ENCODE assay signal across 8 cellular contexts in genomic region chr9:127123239-127123935, GRCh38. TPM values are rescaled to one million over a fixed set of nuclear protein-coding genes. Genes with fewer than 3 reads are reported as not detected.
DNase-seq lines count a peak whose midpoint lies in the region; ATAC-seq, FAIRE-seq and TF ChIP-seq lines count a peak whose summit lies in the region.

No MANE protein-coding gene starts in this region.

- H2AFZ ChIP-seq in K562 (ENCODE audit: low read depth, low read length) (no peak overlapping the region), HepG2 (ENCODE audit: low read length) (no peak overlapping the region)

- POLR2A ChIA-PET in K562 (lab: Yijun Ruan, JAX) = interaction anchor here (0.6 to 1.1 kb wide), 5 partner anchors 9 to 239 kb away, joined by 3 to 5 read pairs (median 3); no protein-coding TSS in a partner anchor
- POLR2A ChIA-PET in HepG2 (lab: Yijun Ruan, JAX) = interaction anchor here (1.1 to 1.4 kb wide), 3 partner anchors 8 to 14 kb away, joined by 3 to 7 read pairs (median 5); no protein-coding TSS in a partner anchor
- POLR2A ChIA-PET in GM10248 (lab: Yijun Ruan, JAX) = no interaction called here

- no peak for FAIRE-seq in K562 (lab: Jason Lieb, UNC)
- FAIRE-seq in HepG2 (lab: Jason Lieb, UNC) = no peak

- CTCF ChIA-PET in K562 (lab: Yijun Ruan, JAX; ENCODE audit: low intra/inter-chr PET ratio) = no interaction called here
- CTCF ChIA-PET in HepG2 (lab: Yijun Ruan, JAX; ENCODE audit: low intra/inter-chr PET ratio, low total read pairs) = no interaction called here
- CTCF ChIA-PET in GM10248 (lab: Yijun Ruan, JAX) = interaction anchor here (0.9 to 1.8 kb wide), 8 partner anchors 11 to 74 kb away, joined by 3 to 5 read pairs (median 3); no protein-coding TSS in a partner anchor

- no peak overlapping the region for H3K9ac ChIP-seq in K562 (ENCODE audit: insufficient read depth in 1 of 2, low read depth in 2 of 2, low read length in 2 of 2)
- H3K9ac ChIP-seq in HepG2 (ENCODE audit: insufficient read depth, low read depth, low read length) = no peak overlapping the region
- H3K9ac ChIP-seq in subcutaneous abdominal adipose tissue (ENCODE audit: low read length in 5 of 5) = peak overlapping the region in 2 of 5 donors; percentile 26 to 71

- H3K4me3 ChIP-seq in K562 (no peak overlapping the region), HepG2 (replicated peaks in 1 of 3; ENCODE audit: insufficient read depth in 1 of 3, low read depth in 2 of 3, low read length in 3 of 3) (peak overlapping the region in 2 of 3 experiments; percentile 50 to 74; a peak in 3 of 6 replicates), subcutaneous abdominal adipose tissue (ENCODE audit: low read depth in 1 of 5, low read length in 5 of 5) (peak overlapping the region; percentile 45 to 99 (median 95))

- H3K79me2 ChIP-seq in K562 (ENCODE audit: control insufficient read depth, insufficient read depth, low read length) (no peaks in the 10 kb centered on the region), HepG2 (ENCODE audit: insufficient read depth, low read length) (no peaks in the 10 kb centered on the region)

- 3% methylated on average over 9 of the region's 9 CpGs for WGBS in K562 (ENCODE audit: insufficient coverage, low coverage, missing lambda C conversion rate)
- WGBS in HepG2 (ENCODE audit: low lambda C conversion rate) = 65% methylated on average over 8 of the region's 9 CpGs

- intact Hi-C loops in K562 (cut with micrococcal nuclease) (no loop called here), HepG2 (cut with micrococcal nuclease; ENCODE audit: unreplicated experiment) (no loop called here)

- H3K36me3 ChIP-seq in K562 (ENCODE audit: control insufficient read depth, insufficient read depth, low read length) = no peaks in the 10 kb centered on the region
- no peaks in the 10 kb centered on the region for H3K36me3 ChIP-seq in HepG2 (replicated peaks in 1 of 2; ENCODE audit: control insufficient read depth in 1 of 2, insufficient read depth in 2 of 2, low read length in 2 of 2)
- peaks cover 0 to 18% (median 14%) of the 10 kb centered on the region in 5 donors for H3K36me3 ChIP-seq in subcutaneous abdominal adipose tissue (ENCODE audit: control insufficient read depth in 5 of 5, insufficient read depth in 5 of 5, low read length in 5 of 5)

- no peak overlapping the region for H3K27ac Mint-ChIP-seq in stimulated activated effector memory CD8-positive, alpha-beta T cell treated with anti-CD3 and anti-CD28 coated beads, Interleukin-12 subunit alpha, Interleukin-12 subunit beta, amount 100 ng/mL, for 72 hours

- H3K4me1 ChIP-seq in K562 (replicated peaks in 1 of 2; ENCODE audit: control insufficient read depth in 2 of 2, insufficient read depth in 2 of 2, low read length in 2 of 2) (peaks cover 0 to 14% of the 10 kb centered on the region in 2 experiments; a peak in 2 of 5 replicates), HepG2 (ENCODE audit: insufficient read depth, low read length) (peaks cover 25% of the 10 kb centered on the region), subcutaneous abdominal adipose tissue (ENCODE audit: control insufficient read depth in 5 of 5, insufficient read depth in 5 of 5, low read length in 5 of 5) (peaks cover 11 to 58% (median 44%) of the 10 kb centered on the region in 5 donors)

- H3K36me3 Mint-ChIP-seq in stimulated activated effector memory CD8-positive, alpha-beta T cell treated with anti-CD3 and anti-CD28 coated beads, Interleukin-12 subunit alpha, Interleukin-12 subunit beta, amount 100 ng/mL, for 72 hours = no peaks in the 10 kb centered on the region

- H3K9me1 ChIP-seq in K562 (ENCODE audit: control insufficient read depth, insufficient read depth, low read length) = no peaks in the 10 kb centered on the region

- BruUV-seq in K562 (replicated peaks; lab: Mats Ljungman, UMichigan) = no TSS peak
- BruUV-seq in HepG2 (replicated peaks; lab: Mats Ljungman, UMichigan) = no TSS peak

- H3K27me3 ChIP-seq in K562 (ENCODE audit: control insufficient read depth in 2 of 2, insufficient read depth in 2 of 2, low read length in 2 of 2) (peaks cover 41 to 64% of the 10 kb centered on the region in 2 experiments; a peak in 4 of 5 replicates), HepG2 (ENCODE audit: control insufficient read depth in 1 of 2, insufficient read depth in 2 of 2, low read length in 2 of 2) (no peaks in the 10 kb centered on the region; a peak in 1 of 5 replicates), subcutaneous abdominal adipose tissue (ENCODE audit: control insufficient read depth in 5 of 5, insufficient read depth in 4 of 5, low read length in 5 of 5) (no peaks in the 10 kb centered on the region)

- H3K9me3 Mint-ChIP-seq in stimulated activated effector memory CD8-positive, alpha-beta T cell treated with anti-CD3 and anti-CD28 coated beads, Interleukin-12 subunit alpha, Interleukin-12 subunit beta, amount 100 ng/mL, for 72 hours = no peaks in the 10 kb centered on the region

- DNase-seq in NCI-H1417 (lab: John Stamatoyannopoulos, UW) (peak; percentile 75 to 92 (median 83)), K562 (ENCODE audit: extremely low read depth in 1 of 4, low spot score in 3 of 4) (no peak), HepG2 (ENCODE audit: low spot score) (no peak), OCI-M2 (lab: John Stamatoyannopoulos, UW; ENCODE audit: unreplicated experiment) (no peak), GM10248 (ENCODE audit: extremely low spot score) (no peak)
- DNase-seq in stimulated activated effector memory CD8-positive, alpha-beta T cell treated with anti-CD3 and anti-CD28 coated beads, Interleukin-12 subunit alpha, Interleukin-12 subunit beta, amount 100 ng/mL, for 72 hours (ENCODE audit: low spot score in 2 of 2) = no peak

- peaks cover 7% of the 10 kb centered on the region for H3K4me1 Mint-ChIP-seq in stimulated activated effector memory CD8-positive, alpha-beta T cell treated with anti-CD3 and anti-CD28 coated beads, Interleukin-12 subunit alpha, Interleukin-12 subunit beta, amount 100 ng/mL, for 72 hours

- TF ChIP-seq RAD21 in K562 (CRISPR knock-in tag; conservative IDR thresholded peaks at IDR 0.05 in 1 of 2, IDR thresholded peaks at IDR 0.05 in 1 of 2) (no peak), HepG2 (CRISPR knock-in tag; IDR thresholded peaks at IDR 0.05) (no peak)

- TF ChIP-seq POLR2A in K562 (conservative IDR thresholded peaks at IDR 0.05) (no peak), HepG2 (IDR thresholded peaks at IDR 0.05; ENCODE audit: insufficient read depth in 1 of 2, low read depth in 2 of 2, low read length in 2 of 2) (no peak)

- no peak overlapping the region for H3K4me2 ChIP-seq in K562 (ENCODE audit: insufficient read depth, low read length)
- peak overlapping the region; percentile 78 for H3K4me2 ChIP-seq in HepG2 (ENCODE audit: low read depth, low read length)

- ATAC-seq in K562 (0 out of 3 replicates have a peak, but pooled peaks have one; percentile 33), HepG2 (no peak), GM18520 (IDR thresholded peaks at IDR 0.05; ENCODE audit: unreplicated experiment) (no peak)
- ATAC-seq in stimulated activated effector memory CD8-positive, alpha-beta T cell treated with anti-CD3 and anti-CD28 coated beads, Interleukin-12 subunit alpha, Interleukin-12 subunit beta, amount 100 ng/mL, for 72 hours = no peak

- TF ChIP-seq EP300 in K562 (IDR thresholded peaks at IDR 0.05; ENCODE audit: low read length) = no peak
- no peak for TF ChIP-seq EP300 in HepG2 (IDR thresholded peaks at IDR 0.05; ENCODE audit: low read depth in 2 of 2, low read length in 2 of 2)
- TF ChIP-seq EP300 in HepG2 (CRISPR knock-in tag; IDR thresholded peaks at IDR 0.05; ENCODE audit: borderline replicate concordance) = no peak

- H3K27ac ChIP-seq in K562 (ENCODE audit: extremely low read depth, low read depth, low read length) = no peak overlapping the region
- H3K27ac ChIP-seq in HepG2 (ENCODE audit: extremely low read length, insufficient read depth, low read length) = no peak overlapping the region
- H3K27ac ChIP-seq in subcutaneous abdominal adipose tissue (ENCODE audit: low read depth, low read length) = peak overlapping the region; percentile 98

- no peak overlapping the region for H3K4me3 Mint-ChIP-seq in stimulated activated effector memory CD8-positive, alpha-beta T cell treated with anti-CD3 and anti-CD28 coated beads, Interleukin-12 subunit alpha, Interleukin-12 subunit beta, amount 100 ng/mL, for 72 hours

- in situ Hi-C loops in K562 (cut with MboI) (no loop called here), HepG2 (cut with HindIII; ENCODE audit: extremely low pct_ligation_motif_present, low pct_unique_long_range_greater_than_20kb) (no loop called here)

- H4K20me1 ChIP-seq in K562 (replicated peaks; ENCODE audit: control insufficient read depth, insufficient read depth, low read length) (peaks cover 20% of the 10 kb centered on the region), HepG2 (ENCODE audit: insufficient read depth, low read length) (no peaks in the 10 kb centered on the region)

- H3K9me3 ChIP-seq in K562 (replicated peaks; ENCODE audit: control insufficient read depth, insufficient read depth, low read depth, low read length) (no peaks in the 10 kb centered on the region), HepG2 (ENCODE audit: low read length) (no peaks in the 10 kb centered on the region), subcutaneous abdominal adipose tissue (ENCODE audit: control insufficient read depth in 5 of 5, low read length in 5 of 5) (no peaks in the 10 kb centered on the region)

- TF ChIP-seq CTCF in K562 (IDR thresholded peaks at IDR 0.05 in 2 of 3, conservative IDR thresholded peaks at IDR 0.05 in 1 of 3; ENCODE audit: insufficient read depth in 2 of 3, low read depth in 1 of 3, low read length in 3 of 3) = no peak
- no peak for TF ChIP-seq CTCF in HepG2 (CRISPR knock-in tag; IDR thresholded peaks at IDR 0.05)
- no peak for TF ChIP-seq CTCF in GM10248 (IDR thresholded peaks at IDR 0.05; ENCODE audit: control extremely low read depth, extremely low read depth, low read depth, missing control alignments)

RNA-seq across cellular contexts. Expression of gene ANGPTL2, which starts 1.0 kb away (rescaled TPM):
- total RNA-seq in K562 (2011; cell fraction: chromatin; rRNA removed; ENCODE audit: low replicate concordance) = not detected in 2 replicates
- total RNA-seq in K562 (2011; cell fraction: nucleolus; rRNA removed) = not detected in 2 replicates
- total RNA-seq in K562 (2011; cell fraction: nucleoplasm; rRNA removed) = not detected in 2 replicates
- total RNA-seq in K562 (2014; rRNA removed) = not detected in 2 replicates
- total RNA-seq in K562 (2014; rRNA removed; fragmentation: Illumina TruSeq; extraction: Trizol) = not detected in 2 replicates
- total RNA-seq in K562 (2015; rRNA removed; fragmentation: Illumina TruSeq; extraction: Trizol) = not detected in 2 replicates
- total RNA-seq in K562 (2021) = not detected in 2 replicates
- polyA plus RNA-seq in K562 (2011; rRNA removed) = not detected in 2 replicates
- polyA plus RNA-seq in K562 (2011; cell fraction: cytosol; rRNA removed) = 0.01 TPM in 1 of 2 replicates, not detected in the other
- polyA plus RNA-seq in K562 (2011; cell fraction: nucleus; rRNA removed) = not detected in 2 replicates
- 0.03 TPM in 1 of 2 replicates, not detected in the other for polyA plus RNA-seq in K562 (2012)
- polyA plus RNA-seq in K562 (2014; fragmentation: Illumina TruSeq; extraction: Trizol) = not detected in 2 replicates
- not detected for polyA plus RNA-seq in K562 (2014; fragmentation: Nextera tagmentation; extraction: Ambion mirVana)
- polyA plus RNA-seq in K562 (2014; rRNA removed) = not detected in 2 replicates
- not detected in 2 replicates for polyA minus RNA-seq in K562 (2011; rRNA and poly(A)+ RNA removed)
- polyA minus RNA-seq in K562 (2011; cell fraction: cytosol; rRNA and poly(A)+ RNA removed) = not detected in 2 replicates
- not detected in 2 replicates for polyA minus RNA-seq in K562 (2011; cell fraction: nucleus; rRNA and poly(A)+ RNA removed)
- 0.35 and 0.91 TPM in 2 replicates for total RNA-seq in HepG2 (2016; rRNA removed; fragmentation: Illumina TruSeq; extraction: Trizol)
- total RNA-seq in HepG2 (2016; cell fraction: cytosol; rRNA removed; fragmentation: Illumina TruSeq; extraction: Trizol; ENCODE audit: low read depth) = 0.09 TPM in 1 of 2 replicates, not detected in the other
- total RNA-seq in HepG2 (2016; cell fraction: insoluble cytoplasmic fraction; rRNA removed; fragmentation: Illumina TruSeq; extraction: Trizol) = 0.49 and 1.4 TPM in 2 replicates
- 0.55 and 0.59 TPM in 2 replicates for total RNA-seq in HepG2 (2016; cell fraction: membrane; rRNA removed; fragmentation: Illumina TruSeq; extraction: Trizol)
- total RNA-seq in HepG2 (2016; cell fraction: nucleus; rRNA removed; fragmentation: Illumina TruSeq; extraction: Trizol) = 1.2 and 2.2 TPM in 2 replicates
- 21.0 and 40.2 TPM in 2 replicates for polyA plus RNA-seq in HepG2 (2011; rRNA removed)
- 14.1 and 24.9 TPM in 2 replicates for polyA plus RNA-seq in HepG2 (2011; cell fraction: cytosol; rRNA removed)
- polyA plus RNA-seq in HepG2 (2011; cell fraction: nucleus; rRNA removed) = 16.8 and 26.7 TPM in 2 replicates
- polyA plus RNA-seq in HepG2 (2012) = 27.5 and 38.6 TPM in 2 replicates
- 0.19 and 0.24 TPM in 2 replicates for polyA plus RNA-seq in HepG2 (2016; cell fraction: cytosol; fragmentation: Illumina TruSeq; extraction: Trizol; ENCODE audit: low read depth)
- 0.60 and 0.63 TPM in 2 replicates for polyA plus RNA-seq in HepG2 (2016; cell fraction: insoluble cytoplasmic fraction; fragmentation: Illumina TruSeq; extraction: Trizol; ENCODE audit: low read depth)
- 0.50 and 0.89 TPM in 2 replicates for polyA plus RNA-seq in HepG2 (2016; cell fraction: membrane; fragmentation: Illumina TruSeq; extraction: Trizol; ENCODE audit: low read depth)
- 1.8 and 2.3 TPM in 2 replicates for polyA plus RNA-seq in HepG2 (2016; cell fraction: nucleus; fragmentation: Illumina TruSeq; extraction: Trizol; ENCODE audit: insufficient read depth, low read depth)
- 0.09 and 16.6 TPM in 2 replicates for polyA minus RNA-seq in HepG2 (2011; rRNA and poly(A)+ RNA removed; ENCODE audit: low replicate concordance)
- 7.1 and 18.4 TPM in 2 replicates for polyA minus RNA-seq in HepG2 (2011; cell fraction: cytosol; rRNA and poly(A)+ RNA removed)
- polyA minus RNA-seq in HepG2 (2011; cell fraction: nucleus; rRNA and poly(A)+ RNA removed) = 7.3 and 9.9 TPM in 2 replicates

Comparison
In these comparisons a context has a peak if more than half of its experiments do, and no peak if none do; other contexts are left out.
1. DNase-seq: peak in NCI-H1417 (3 of 3); none in K562 (0 of 4), HepG2 (single experiment), stimulated activated effector memory CD8-positive, alpha-beta T cell treated with anti-CD3 and anti-CD28 coated beads, Interleukin-12 subunit alpha, Interleukin-12 subunit beta, amount 100 ng/mL, for 72 hours (0 of 2), OCI-M2 (single experiment) and GM10248 (single experiment).